ENCODE assay signal across 1 cellular context in the genomic region with DNA sequence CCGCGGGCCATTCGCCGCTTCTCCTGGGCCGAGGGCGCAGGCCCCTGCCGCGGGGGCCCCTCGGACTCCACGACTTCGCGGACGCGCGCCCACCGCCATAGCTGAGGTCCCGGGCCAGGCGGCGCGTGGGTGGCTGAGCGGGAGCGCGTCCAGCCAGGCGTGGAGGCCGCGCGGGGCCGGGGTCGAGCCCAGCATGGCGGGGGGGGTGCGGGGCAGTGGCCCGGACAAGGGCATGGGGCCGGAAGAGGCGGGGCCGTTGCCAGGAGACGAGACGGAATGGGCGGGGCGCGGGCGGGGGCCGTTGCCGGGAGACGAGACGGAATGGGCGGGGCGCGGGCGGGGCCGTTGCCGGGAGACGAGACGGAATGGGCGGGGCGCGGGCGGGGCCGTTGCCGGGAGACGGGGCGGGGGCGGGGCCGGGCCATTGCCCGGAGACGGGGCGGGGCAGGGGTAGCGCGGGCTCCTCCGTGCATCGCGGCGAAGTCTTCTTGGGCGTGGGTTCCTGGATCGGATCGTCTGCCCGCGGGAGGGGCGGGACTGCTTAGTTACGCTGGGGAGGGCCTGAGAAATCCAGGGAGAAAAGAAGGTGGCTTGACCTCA.
TF ChIP-seq lines count a peak whose summit lies in the region.

No MANE protein-coding gene starts in this region.

TF ChIP-seq in SK-N-SH treated with all-trans-retinoic acid at 6 μM for 48 hours, 23 proteins besides CTCF, POLR2A, EP300 and RAD21 (continued from another document):
- TF ChIP-seq, protein P1, sequence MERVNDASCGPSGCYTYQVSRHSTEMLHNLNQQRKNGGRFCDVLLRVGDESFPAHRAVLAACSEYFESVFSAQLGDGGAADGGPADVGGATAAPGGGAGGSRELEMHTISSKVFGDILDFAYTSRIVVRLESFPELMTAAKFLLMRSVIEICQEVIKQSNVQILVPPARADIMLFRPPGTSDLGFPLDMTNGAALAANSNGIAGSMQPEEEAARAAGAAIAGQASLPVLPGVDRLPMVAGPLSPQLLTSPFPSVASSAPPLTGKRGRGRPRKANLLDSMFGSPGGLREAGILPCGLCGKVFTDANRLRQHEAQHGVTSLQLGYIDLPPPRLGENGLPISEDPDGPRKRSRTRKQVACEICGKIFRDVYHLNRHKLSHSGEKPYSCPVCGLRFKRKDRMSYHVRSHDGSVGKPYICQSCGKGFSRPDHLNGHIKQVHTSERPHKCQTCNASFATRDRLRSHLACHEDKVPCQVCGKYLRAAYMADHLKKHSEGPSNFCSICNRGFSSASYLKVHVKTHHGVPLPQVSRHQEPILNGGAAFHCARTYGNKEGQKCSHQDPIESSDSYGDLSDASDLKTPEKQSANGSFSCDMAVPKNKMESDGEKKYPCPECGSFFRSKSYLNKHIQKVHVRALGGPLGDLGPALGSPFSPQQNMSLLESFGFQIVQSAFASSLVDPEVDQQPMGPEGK (CRISPR knock-in tag; IDR thresholded peaks at IDR 0.05; ENCODE audit: borderline replicate concordance), result no peak
- TF ChIP-seq TCF4 (CRISPR knock-in tag; IDR thresholded peaks at IDR 0.05; ENCODE audit: borderline replicate concordance) (no peak), CSDC2 (CRISPR knock-in tag; IDR thresholded peaks at IDR 0.05) (no peak), ARNTL (CRISPR knock-in tag; IDR thresholded peaks at IDR 0.05; ENCODE audit: borderline replicate concordance, low read depth) (no peak), GLIS3 (CRISPR knock-in tag; IDR thresholded peaks at IDR 0.05) (no peak), ZFP30 (CRISPR knock-in tag; IDR thresholded peaks at IDR 0.05) (no peak)
TF ChIP-seq in SK-N-SH treated with all-trans-retinoic acid at 6 μM for 48 hours: peak in this region for 0.
